ENCODE assay signal across 1 cellular context in genomic region chr1:63773815-63774616, GRCh38.
TF ChIP-seq lines count a peak whose summit lies in the region.

TSS of gene ROR1 (plus strand) at chr1:63774017.

TF ChIP-seq in HepG2, 621 proteins besides CTCF, POLR2A, EP300 and RAD21 (continued from another document and continues in another):
- TF ChIP-seq SKI (IDR thresholded peaks at IDR 0.05; ENCODE audit: partially characterized antibody) = no peak
- no peak for TF ChIP-seq ZNF17 (CRISPR knock-in tag; IDR thresholded peaks at IDR 0.05)
- no peak for TF ChIP-seq TCF7 (IDR thresholded peaks at IDR 0.05; ENCODE audit: low read depth)
- peak; percentile 41; the same call in 1 of the 2 replicates for TF ChIP-seq ERF (CRISPR knock-in tag; IDR thresholded peaks at IDR 0.05)
- TF ChIP-seq PTBP1 (IDR thresholded peaks at IDR 0.05; ENCODE audit: low read depth, low read length, poor library complexity, severe bottlenecking) = no peak
- no peak for TF ChIP-seq ISL2 (CRISPR knock-in tag; IDR thresholded peaks at IDR 0.05)
- no peak for TF ChIP-seq ZMAT5 (CRISPR knock-in tag; IDR thresholded peaks at IDR 0.05; ENCODE audit: borderline replicate concordance, low read depth)
- no peak for TF ChIP-seq RXRB (CRISPR knock-in tag; IDR thresholded peaks at IDR 0.05; ENCODE audit: borderline replicate concordance)
- TF ChIP-seq GZF1 (CRISPR knock-in tag; IDR thresholded peaks at IDR 0.05) = 0 out of 2 replicates have a peak, but pooled peaks have one; percentile 51
- TF ChIP-seq KAT7 (CRISPR knock-in tag; IDR thresholded peaks at IDR 0.05; ENCODE audit: borderline replicate concordance) = no peak
- TF ChIP-seq TCF12 (IDR thresholded peaks at IDR 0.05) = no peak
- no peak for TF ChIP-seq TCF12 (CRISPR knock-in tag; IDR thresholded peaks at IDR 0.05)
- TF ChIP-seq, protein P1, sequence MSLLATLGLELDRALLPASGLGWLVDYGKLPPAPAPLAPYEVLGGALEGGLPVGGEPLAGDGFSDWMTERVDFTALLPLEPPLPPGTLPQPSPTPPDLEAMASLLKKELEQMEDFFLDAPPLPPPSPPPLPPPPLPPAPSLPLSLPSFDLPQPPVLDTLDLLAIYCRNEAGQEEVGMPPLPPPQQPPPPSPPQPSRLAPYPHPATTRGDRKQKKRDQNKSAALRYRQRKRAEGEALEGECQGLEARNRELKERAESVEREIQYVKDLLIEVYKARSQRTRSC (CRISPR knock-in tag; IDR thresholded peaks at IDR 0.05; ENCODE audit: low read depth) = no peak
- TF ChIP-seq ZNF670 (CRISPR knock-in tag; IDR thresholded peaks at IDR 0.05; ENCODE audit: borderline replicate concordance) = no peak
- peak; percentile 57; the same call in 1 of the 2 replicates for TF ChIP-seq TARDBP (CRISPR knock-in tag; IDR thresholded peaks at IDR 0.05)
- no peak for TF ChIP-seq CHCHD3 (CRISPR knock-in tag; IDR thresholded peaks at IDR 0.05)
- 0 out of 2 replicates have a peak, but pooled peaks have one; percentile 31 for TF ChIP-seq THRA (CRISPR knock-in tag; IDR thresholded peaks at IDR 0.05; ENCODE audit: borderline replicate concordance)
- TF ChIP-seq NFYB (CRISPR knock-in tag; IDR thresholded peaks at IDR 0.05) = peak; percentile 69; the same call in 1 of the 2 replicates
- no peak for TF ChIP-seq KLF13 (CRISPR knock-in tag; IDR thresholded peaks at IDR 0.05)
- TF ChIP-seq ZC3H13 (CRISPR knock-in tag; IDR thresholded peaks at IDR 0.05) = no peak; the same call in 1 of the 2 replicates
- no peak for TF ChIP-seq AKAP8 (CRISPR knock-in tag; IDR thresholded peaks at IDR 0.05)
- TF ChIP-seq MYNN (CRISPR knock-in tag; IDR thresholded peaks at IDR 0.05; ENCODE audit: low read depth) = no peak
- peak; percentile 57 for TF ChIP-seq ZFY (CRISPR knock-in tag; IDR thresholded peaks at IDR 0.05)
- TF ChIP-seq ZNF639 (CRISPR knock-in tag; conservative IDR thresholded peaks at IDR 0.05) = no peak
- TF ChIP-seq MXD4 (CRISPR knock-in tag; IDR thresholded peaks at IDR 0.05) = 0 out of 2 replicates have a peak, but pooled peaks have one; percentile 24
- TF ChIP-seq, protein P2, sequence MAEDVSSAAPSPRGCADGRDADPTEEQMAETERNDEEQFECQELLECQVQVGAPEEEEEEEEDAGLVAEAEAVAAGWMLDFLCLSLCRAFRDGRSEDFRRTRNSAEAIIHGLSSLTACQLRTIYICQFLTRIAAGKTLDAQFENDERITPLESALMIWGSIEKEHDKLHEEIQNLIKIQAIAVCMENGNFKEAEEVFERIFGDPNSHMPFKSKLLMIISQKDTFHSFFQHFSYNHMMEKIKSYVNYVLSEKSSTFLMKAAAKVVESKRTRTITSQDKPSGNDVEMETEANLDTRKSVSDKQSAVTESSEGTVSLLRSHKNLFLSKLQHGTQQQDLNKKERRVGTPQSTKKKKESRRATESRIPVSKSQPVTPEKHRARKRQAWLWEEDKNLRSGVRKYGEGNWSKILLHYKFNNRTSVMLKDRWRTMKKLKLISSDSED (CRISPR knock-in tag; IDR thresholded peaks at IDR 0.05) = no peak
- peak; percentile 71; the same call in 1 of the 2 replicates for TF ChIP-seq FOXC1 (CRISPR knock-in tag; IDR thresholded peaks at IDR 0.05; ENCODE audit: borderline replicate concordance)
- TF ChIP-seq AHDC1 (CRISPR knock-in tag; IDR thresholded peaks at IDR 0.05; ENCODE audit: borderline replicate concordance) = no peak
- peak; percentile 85; the same call in 1 of the 2 replicates for TF ChIP-seq IRF9 (CRISPR knock-in tag; IDR thresholded peaks at IDR 0.05; ENCODE audit: borderline replicate concordance)
- TF ChIP-seq NFE2 (CRISPR knock-in tag; IDR thresholded peaks at IDR 0.05) = no peak
- no peak for TF ChIP-seq ZNF790 (CRISPR knock-in tag; IDR thresholded peaks at IDR 0.05; ENCODE audit: borderline replicate concordance)
- TF ChIP-seq RBM22 (optimal IDR thresholded peaks at IDR 0.05; ENCODE audit: low read length) = no peak
- TF ChIP-seq ZNF562 (CRISPR knock-in tag; IDR thresholded peaks at IDR 0.05; ENCODE audit: borderline replicate concordance) = no peak
- TF ChIP-seq ZMYM3 (CRISPR knock-in tag; IDR thresholded peaks at IDR 0.05) = peak; percentile 54
- TF ChIP-seq HDAC6 (IDR thresholded peaks at IDR 0.05; ENCODE audit: low read depth, low read length) = no peak
- no peak for TF ChIP-seq KLF15 (CRISPR knock-in tag; IDR thresholded peaks at IDR 0.05; ENCODE audit: borderline replicate concordance)
- no peak for TF ChIP-seq TBP (CRISPR knock-in tag; IDR thresholded peaks at IDR 0.05)
- TF ChIP-seq HOXA3 (CRISPR knock-in tag; IDR thresholded peaks at IDR 0.05) = peak; percentile 57; the same call in 1 of the 2 replicates
- TF ChIP-seq NAIF1 (CRISPR knock-in tag; IDR thresholded peaks at IDR 0.05; ENCODE audit: borderline replicate concordance) = no peak
- no peak for TF ChIP-seq KDM1A (CRISPR knock-in tag; IDR thresholded peaks at IDR 0.05)
- peak; percentile 96 for TF ChIP-seq UBTF (CRISPR knock-in tag; IDR thresholded peaks at IDR 0.05)
- TF ChIP-seq, protein P3, sequence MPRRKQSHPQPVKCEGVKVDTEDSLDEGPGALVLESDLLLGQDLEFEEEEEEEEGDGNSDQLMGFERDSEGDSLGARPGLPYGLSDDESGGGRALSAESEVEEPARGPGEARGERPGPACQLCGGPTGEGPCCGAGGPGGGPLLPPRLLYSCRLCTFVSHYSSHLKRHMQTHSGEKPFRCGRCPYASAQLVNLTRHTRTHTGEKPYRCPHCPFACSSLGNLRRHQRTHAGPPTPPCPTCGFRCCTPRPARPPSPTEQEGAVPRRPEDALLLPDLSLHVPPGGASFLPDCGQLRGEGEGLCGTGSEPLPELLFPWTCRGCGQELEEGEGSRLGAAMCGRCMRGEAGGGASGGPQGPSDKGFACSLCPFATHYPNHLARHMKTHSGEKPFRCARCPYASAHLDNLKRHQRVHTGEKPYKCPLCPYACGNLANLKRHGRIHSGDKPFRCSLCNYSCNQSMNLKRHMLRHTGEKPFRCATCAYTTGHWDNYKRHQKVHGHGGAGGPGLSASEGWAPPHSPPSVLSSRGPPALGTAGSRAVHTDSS (CRISPR knock-in tag; conservative IDR thresholded peaks at IDR 0.05) = no peak
- no peak for TF ChIP-seq SMAD3 (CRISPR knock-in tag; IDR thresholded peaks at IDR 0.05)
